10 cellular contexts compared by ENCODE assay signal in the genomic region with DNA sequence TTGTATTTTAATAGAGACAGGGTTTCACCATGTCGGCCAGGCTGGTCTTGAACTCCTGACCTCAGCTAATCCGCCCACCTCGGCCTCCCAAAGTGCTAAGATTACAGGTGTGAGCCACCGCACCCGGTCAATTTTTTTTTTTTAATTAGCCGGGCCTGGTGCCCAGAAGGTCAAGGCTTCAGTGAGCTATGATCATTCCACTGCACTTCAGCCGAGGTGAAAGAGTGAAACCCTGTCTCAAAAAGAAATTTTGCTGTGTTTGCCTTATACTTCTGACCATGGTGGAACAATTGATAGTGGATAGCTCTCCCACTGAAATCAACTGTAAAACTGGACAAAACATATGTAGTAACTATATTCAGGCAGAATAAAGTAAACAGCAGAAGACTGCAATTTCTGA.
"Had no signal": no experiment of that assay in that cellular context is flagged by ENCODE, and none has a peak within 500 bp of the region (broad histone marks: within the 10 kb centered on the region; RNA-seq: fewer than 3 reads in every experiment).

No MANE protein-coding gene starts in this region.

- H3K36me3 ChIP-seq: HAP-1 had no signal

- H3K9ac ChIP-seq: GM23248 had no signal

- ATAC-seq: HCT116, K562 had no signal

- H3K27ac ChIP-seq: GM23248, HL-60 had no signal

- H2AFZ ChIP-seq: GM23248 had no signal

- H3K4me3 ChIP-seq: GM23248, HAP-1, K562 had no signal

- H3K9me3 ChIP-seq: HAP-1 had no signal

- FAIRE-seq: K562 had no signal

- DNase-seq: GM23248, GOT3, H7, HFFc6, IMR-90, KG1 had no signal
